Comparison of ENCODE assay signal across 8 cellular contexts in genomic region chr19:40444181-40445005, GRCh38. TPM values are rescaled to one million over a fixed set of nuclear protein-coding genes. Genes with fewer than 3 reads are reported as not detected.
DNase-seq lines count a peak whose midpoint lies in the region; ATAC-seq, FAIRE-seq and TF ChIP-seq lines count a peak whose summit lies in the region.

Gene SERTAD3, minus strand, starts transcription at chr19:40444335. Its CDS starts 2,255 bp downstream, at chr19:40442080.

- H3K36me3 ChIP-seq in kidney (ENCODE audit: control insufficient read depth in 1 of 2, insufficient read depth in 2 of 2, low read length in 2 of 2), result peaks cover 11 to 25% of the 10 kb centered on the region in 2 donors

- no peaks in the 10 kb centered on the region for H3K9me3 Mint-ChIP-seq in central memory CD8-positive, alpha-beta T cell

- TF ChIP-seq CTCF in kidney (IDR thresholded peaks at IDR 0.05; ENCODE audit: borderline replicate concordance, extremely low read depth, insufficient read depth), result peak; percentile 29

- peak within 1 kb of the TSS; percentile 99 for H3K4me3 Mint-ChIP-seq in central memory CD8-positive, alpha-beta T cell

- no peaks in the 10 kb centered on the region for H3K9me3 ChIP-seq in kidney (ENCODE audit: control insufficient read depth in 1 of 2, low read length in 2 of 2)

- peak; percentile 87 to 91 for DNase-seq in AML-193 (lab: John Stamatoyannopoulos, UW)
- DNase-seq in NCI-H446 (lab: John Stamatoyannopoulos, UW), result peak; percentile 96 to 98
- DNase-seq in activated CD4-positive, CD25-positive, alpha-beta regulatory T cell treated with anti-CD3 and anti-CD28 coated beads, Interleukin-2, amount 50 U/mL, for 16 hours (ENCODE audit: low read depth, low spot score), result peak; percentile 95
- peak; percentile 95 to 96 for DNase-seq in central memory CD8-positive, alpha-beta T cell (ENCODE audit: low spot score in 2 of 2)
- peak; percentile 99 for DNase-seq in kidney
- DNase-seq in stimulated activated CD4-positive, alpha-beta T cell treated with anti-CD3 and anti-CD28 coated beads, Interleukin-15, amount 100 ng/mL, for 24 hours, result peak; percentile 98

- peaks cover 27% of the 10 kb centered on the region for H3K36me3 Mint-ChIP-seq in central memory CD8-positive, alpha-beta T cell (ENCODE audit: insufficient read depth)

- peak within 1 kb of the TSS; percentile 96 to 99 for H3K27ac ChIP-seq in kidney (ENCODE audit: low read depth in 2 of 2, low read length in 2 of 2)

- H3K27ac Mint-ChIP-seq in central memory CD8-positive, alpha-beta T cell (ENCODE audit: low read depth), result peak within 1 kb of the TSS; percentile 98

- H3K27me3 Mint-ChIP-seq in central memory CD8-positive, alpha-beta T cell, result no peaks in the 10 kb centered on the region

- H3K4me3 ChIP-seq in kidney (ENCODE audit: low read length in 2 of 2), result peak within 1 kb of the TSS; percentile 93 to 98

- H3K4me1 Mint-ChIP-seq in central memory CD8-positive, alpha-beta T cell, result peaks cover 28% of the 10 kb centered on the region

- H3K4me1 ChIP-seq in kidney (ENCODE audit: control insufficient read depth in 1 of 2, insufficient read depth in 1 of 2, low read depth in 1 of 2, low read length in 2 of 2), result peaks cover 7 to 10% of the 10 kb centered on the region in 2 donors

- H3K9ac ChIP-seq in kidney (ENCODE audit: low read length in 2 of 2), result peak within 1 kb of the TSS; percentile 98 to 99

- ATAC-seq in GM19035 (IDR thresholded peaks at IDR 0.05; ENCODE audit: unreplicated experiment) (peak; percentile 69), HG03342 (IDR thresholded peaks at IDR 0.05; ENCODE audit: unreplicated experiment) (peak; percentile 63)
- ATAC-seq in central memory CD8-positive, alpha-beta T cell (replicated peaks; ENCODE audit: extremely low read depth, poor library complexity, severe bottlenecking), result peak; percentile 69

- no peak for FAIRE-seq in kidney (lab: Jason Lieb, UNC)

- intact Hi-C loops in kidney (cut with DNase I), result no loop called here

RNA-seq across cellular contexts. Expression of gene SERTAD3, which starts in this region (rescaled TPM):
- total RNA-seq in kidney, result 38.4 TPM
- 29.9 TPM for polyA plus RNA-seq in kidney (ENCODE audit: insufficient read depth, low read depth, low replicate concordance)

Comparison
In these comparisons a context has a peak if more than half of its experiments do, and no peak if none do; other contexts are left out.
1. Peak in every context shown above with its lines: DNase-seq, ATAC-seq, H3K4me3 ChIP-seq and H3K27ac ChIP-seq.